8 cellular contexts compared by ENCODE assay signal in the genomic region with DNA sequence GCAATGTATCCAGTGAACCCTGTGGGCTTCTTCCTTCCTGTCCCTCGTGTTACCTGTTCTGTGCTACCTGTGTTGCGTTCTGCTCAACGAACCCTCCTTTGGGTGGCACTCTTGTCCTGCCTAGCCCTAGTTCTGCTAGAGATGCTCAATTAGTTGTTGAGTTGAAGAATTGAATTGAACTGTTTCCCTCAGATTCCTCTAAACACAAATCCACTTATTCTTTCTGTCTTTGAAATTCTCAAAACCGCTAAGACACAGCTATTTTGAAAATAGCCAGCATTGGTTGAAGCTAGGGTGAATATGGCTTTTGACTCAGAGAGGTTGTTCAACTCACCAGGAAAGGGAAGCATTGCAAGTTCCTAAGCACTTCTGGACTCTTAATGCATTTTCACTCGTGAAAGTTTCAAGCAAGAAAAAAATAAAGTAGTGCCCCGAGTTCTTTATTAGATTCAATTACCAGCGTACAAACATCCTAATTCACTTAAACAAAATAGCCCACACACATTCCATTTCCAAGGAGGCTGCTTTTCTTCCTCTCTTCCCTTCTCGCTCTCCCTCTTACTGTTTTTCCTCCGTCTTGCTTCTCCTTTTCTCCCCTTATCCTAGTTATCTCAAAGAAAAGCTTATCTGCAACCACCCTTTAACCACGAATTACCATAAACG. TPM values are rescaled to one million over a fixed set of nuclear protein-coding genes. Genes with fewer than 3 reads are reported as not detected.
DNase-seq lines count a peak whose midpoint lies in the region; ATAC-seq and TF ChIP-seq lines count a peak whose summit lies in the region.

No MANE protein-coding gene starts in this region.

- peaks cover 44% of the 10 kb centered on the region for H3K4me1 Mint-ChIP-seq in activated naive CD8-positive, alpha-beta T cell treated with anti-CD3 and anti-CD28 coated beads for 36 hours

- ATAC-seq in GM18867 (IDR thresholded peaks at IDR 0.05; ENCODE audit: unreplicated experiment) (peak; percentile 53), GM19397 (IDR thresholded peaks at IDR 0.05; ENCODE audit: unreplicated experiment) (no peak)

- H3K27ac Mint-ChIP-seq in activated naive CD8-positive, alpha-beta T cell treated with anti-CD3 and anti-CD28 coated beads for 36 hours: peak overlapping the region; percentile 88

- no peaks in the 10 kb centered on the region for H3K9me3 Mint-ChIP-seq in activated naive CD8-positive, alpha-beta T cell treated with anti-CD3 and anti-CD28 coated beads for 36 hours

- H3K4me1 ChIP-seq in ACC112 (ENCODE audit: control insufficient read depth, insufficient read depth, low read length, unreplicated experiment): peaks cover 47% of the 10 kb centered on the region
- no peaks in the 10 kb centered on the region for H3K4me1 ChIP-seq in iPS-15b (ENCODE audit: control insufficient read depth, insufficient read depth, low read length)
- H3K4me1 ChIP-seq in spleen: peaks cover 0 to 43% (median 20%) of the 10 kb centered on the region in 6 donors

- H3K79me2 ChIP-seq in ACC112 (ENCODE audit: control insufficient read depth, insufficient read depth, low read length, unreplicated experiment): peaks cover 34% of the 10 kb centered on the region

- H3K9me3 ChIP-seq in iPS-15b (ENCODE audit: control insufficient read depth, insufficient read depth, low read length) (no peaks in the 10 kb centered on the region), spleen (no peaks in the 10 kb centered on the region)

- 1 to 4% (median 3%) methylated on average over 11 of the region's 11 CpGs for WGBS in spleen, 5 donors

- no peaks in the 10 kb centered on the region for H3K27me3 Mint-ChIP-seq in activated naive CD8-positive, alpha-beta T cell treated with anti-CD3 and anti-CD28 coated beads for 36 hours

- intact Hi-C loops in spleen (cut with DNase I; ENCODE audit: low total_unique reads): no loop called here

- TF ChIP-seq CTCF in spleen (IDR thresholded peaks at IDR 0.05 in 8 of 11, conservative IDR thresholded peaks at IDR 0.05 in 3 of 11): peak in 2 of 11 experiments; percentile 8 to 10

- peak overlapping the region; percentile 78 for H2AFZ ChIP-seq in ACC112 (ENCODE audit: low read length, unreplicated experiment)

- H3K4me3 ChIP-seq in ACC112 (ENCODE audit: low read depth, low read length) (peak overlapping the region; percentile 91), iPS-15b (ENCODE audit: low read depth, low read length) (peak overlapping the region; percentile 82), spleen (peak overlapping the region; percentile 48 to 80 (median 58))

- H3K27me3 ChIP-seq in ACC112 (ENCODE audit: insufficient read depth, low read length) (no peaks in the 10 kb centered on the region), iPS-15b (ENCODE audit: control insufficient read depth, insufficient read depth, low read length) (no peaks in the 10 kb centered on the region), spleen (replicated peaks in 1 of 7) (peaks cover 0 to 49% (median 6%) of the 10 kb centered on the region in 7 donors)

- H3K9ac ChIP-seq in iPS-15b (ENCODE audit: low read depth, low read length): no peak overlapping the region

- TF ChIP-seq POLR2A in spleen (IDR thresholded peaks at IDR 0.05): no peak

- DNase-seq in M059J (ENCODE audit: low read depth) (peak; percentile 50), spleen (no peak), GDM1 (lab: John Stamatoyannopoulos, UW) (no peak)
- DNase-seq in activated naive CD8-positive, alpha-beta T cell treated with anti-CD3 and anti-CD28 coated beads for 36 hours: no peak

- H3K36me3 ChIP-seq in ACC112 (ENCODE audit: insufficient read depth, low read length) (no peaks in the 10 kb centered on the region; the same call in none of the 2 replicates), iPS-15b (ENCODE audit: control insufficient read depth, insufficient read depth, low read length) (no peaks in the 10 kb centered on the region), spleen (no peaks in the 10 kb centered on the region)

- H3K27ac ChIP-seq in ACC112 (ENCODE audit: low read depth, low read length): peak overlapping the region; percentile 85; the same call in 1 of the 2 replicates
- peak overlapping the region; percentile 73 to 95 (median 92) for H3K27ac ChIP-seq in spleen

- H3K4me3 Mint-ChIP-seq in activated naive CD8-positive, alpha-beta T cell treated with anti-CD3 and anti-CD28 coated beads for 36 hours: peak overlapping the region; percentile 89

- peaks cover 20% of the 10 kb centered on the region for H3K36me3 Mint-ChIP-seq in activated naive CD8-positive, alpha-beta T cell treated with anti-CD3 and anti-CD28 coated beads for 36 hours

RNA-seq across cellular contexts. Expression of a gene that starts 0.6 kb away (rescaled TPM):
- total RNA-seq in M059J (2014; rRNA removed; shearing (Covaris generic)): 34.2 and 36.6 TPM in 2 replicates
- 1 to 10 TPM; 6.9 to 9.9 TPM for total RNA-seq in activated naive CD8-positive, alpha-beta T cell treated with anti-CD3 and anti-CD28 coated beads for 36 hours
- 100 to 1,000 TPM; 197 to 505 (median 301) TPM for total RNA-seq in spleen
- 10 to 100 TPM in 1 of 3 donors, 1 to 10 TPM in 2; 8.3 to 17.0 (median 9.0) TPM for polyA plus RNA-seq in spleen

RNA-seq across cellular contexts. Expression of a gene that starts 0.6 kb away (rescaled TPM):
- 27.8 and 33.8 TPM in 2 replicates for total RNA-seq in M059J (2014; rRNA removed; shearing (Covaris generic))
- 10 to 100 TPM; 24.8 TPM for total RNA-seq in activated naive CD8-positive, alpha-beta T cell treated with anti-CD3 and anti-CD28 coated beads for 36 hours
- 100 to 1,000 TPM in 3 of 7 donors, 10 to 100 TPM in 4; 41.0 to 169 (median 92.9) TPM for total RNA-seq in spleen
- 10 to 100 TPM; 10.4 to 24.2 (median 17.7) TPM for polyA plus RNA-seq in spleen
